In the genomic region with DNA sequence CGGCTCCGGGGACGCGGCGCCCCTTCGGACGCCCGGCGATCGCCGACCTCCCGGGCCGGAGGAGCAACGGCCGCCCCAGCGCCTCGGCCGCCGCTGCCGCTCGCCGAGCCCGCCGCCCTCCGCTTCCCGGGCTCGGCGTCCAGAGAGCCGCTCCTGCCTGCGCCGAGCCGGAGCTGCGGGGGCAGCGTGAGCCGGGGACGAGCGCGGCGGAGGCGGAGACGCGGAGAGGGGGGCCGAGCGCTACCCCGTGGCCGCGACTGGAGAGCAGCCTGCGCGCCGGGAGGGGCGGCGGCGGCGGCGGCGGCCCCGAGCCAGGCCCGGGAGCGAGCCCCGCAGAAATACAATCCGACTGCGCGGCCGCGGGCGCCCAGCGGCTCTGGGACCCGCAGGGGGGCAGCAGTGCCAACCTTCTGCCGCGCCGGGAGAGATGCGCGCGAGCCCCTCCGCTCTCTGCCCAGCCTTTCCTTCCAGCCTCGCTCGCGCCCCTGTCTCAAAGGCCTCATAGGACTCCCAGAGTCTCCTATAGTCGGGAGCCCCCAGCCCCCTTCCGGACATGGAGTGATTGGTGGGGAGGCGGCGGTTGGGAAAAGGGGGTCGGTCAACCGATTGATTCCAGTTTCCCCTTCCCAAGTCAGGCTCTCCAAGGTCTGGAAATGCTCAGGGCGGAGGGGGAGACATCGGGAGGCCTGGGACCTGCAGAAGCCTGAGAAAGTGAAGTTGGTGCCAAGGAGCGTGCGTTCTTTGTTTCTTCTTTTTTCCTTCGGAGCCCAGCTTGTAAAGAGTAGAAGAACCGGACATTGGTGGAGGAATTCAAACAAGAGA, we compare ENCODE assay signal across 8 cellular contexts. TPM values are rescaled to one million over a fixed set of nuclear protein-coding genes. Genes with fewer than 3 reads are reported as not detected.
DNase-seq lines count a peak whose midpoint lies in the region; ATAC-seq and TF ChIP-seq lines count a peak whose summit lies in the region.

No MANE protein-coding gene starts in this region.

- H3K9me3 Mint-ChIP-seq in CD4-positive, CD25-positive, alpha-beta regulatory T cell: peaks cover 0 to 1% (median 0%) of the 10 kb centered on the region in 7 donors
- no peaks in the 10 kb centered on the region for H3K9me3 Mint-ChIP-seq in activated CD4-positive, alpha-beta memory T cell treated with anti-CD3 and anti-CD28 coated beads, Interleukin-2, amount 10 ng/mL, durations not matched to agents 7 days and 5 days
- no peaks in the 10 kb centered on the region for H3K9me3 Mint-ChIP-seq in nephron

- peaks cover 8% of the 10 kb centered on the region for H3K27me3 ChIP-seq in CD4-positive, CD25-positive, alpha-beta regulatory T cell (ENCODE audit: control insufficient read depth, insufficient read depth, low read length)
- H3K27me3 ChIP-seq in upper lobe of right lung: peaks cover 70% of the 10 kb centered on the region

- intact Hi-C loops in upper lobe of right lung (cut with DNase I): loop anchor here (10.0 kb wide), 1 partner anchor 310 kb away; no protein-coding TSS in a partner anchor

- peak overlapping the region in 3 of 4 donors; percentile 42 to 71 (median 54) for H3K4me3 Mint-ChIP-seq in CD4-positive, CD25-positive, alpha-beta regulatory T cell
- H3K4me3 Mint-ChIP-seq in activated CD4-positive, alpha-beta memory T cell treated with anti-CD3 and anti-CD28 coated beads, Interleukin-2, amount 10 ng/mL, durations not matched to agents 7 days and 5 days: peak overlapping the region; percentile 18
- H3K4me3 Mint-ChIP-seq in nephron: peak overlapping the region; percentile 78 to 88 (median 87)

- no peak for DNase-seq in CD4-positive, CD25-positive, alpha-beta regulatory T cell
- peak; percentile 29 for DNase-seq in NCI-H1436 treated with DMSO at 0.1 percent for 48 hours (lab: John Stamatoyannopoulos, UW)
- peak; percentile 26 for DNase-seq in activated CD4-positive, alpha-beta memory T cell treated with anti-CD3 and anti-CD28 coated beads, Interleukin-2, amount 10 ng/mL, durations not matched to agents 7 days and 5 days
- DNase-seq in fibroblast of pulmonary artery (ENCODE audit: low read depth): peak; percentile 10
- peak; percentile 68 for DNase-seq in upper lobe of right lung
- DNase-seq in NK-92 treated with Interleukin-12 subunit alpha and Interleukin-12 subunit beta, amount 100 ng/mL, for 24 hours (lab: John Stamatoyannopoulos, UW): no peak

- H3K9me3 ChIP-seq in CD4-positive, CD25-positive, alpha-beta regulatory T cell (ENCODE audit: control insufficient read depth in 2 of 2, low read length in 2 of 2): no peaks in the 10 kb centered on the region
- no peaks in the 10 kb centered on the region for H3K9me3 ChIP-seq in upper lobe of right lung

- H3K4me3 ChIP-seq in CD4-positive, CD25-positive, alpha-beta regulatory T cell (ENCODE audit: low read depth, low read length): no peak overlapping the region
- H3K4me3 ChIP-seq in fibroblast of pulmonary artery (replicated peaks; ENCODE audit: low read depth, low read length) (no peak overlapping the region), upper lobe of right lung (peak overlapping the region; percentile 48)

- TF ChIP-seq CTCF in fibroblast of pulmonary artery (IDR thresholded peaks at IDR 0.05; ENCODE audit: low read length, missing control alignments) (no peak), nephron (IDR thresholded peaks at IDR 0.05; ENCODE audit: unreplicated experiment in 3 of 3) (peak in 2 of 3 experiments; percentile 29 to 48), upper lobe of right lung (IDR thresholded peaks at IDR 0.05) (peak; percentile 8)

- CTCF ChIA-PET in activated CD4-positive, alpha-beta memory T cell treated with anti-CD3 and anti-CD28 coated beads, Interleukin-2, amount 10 ng/mL, durations not matched to agents 7 days and 5 days (lab: Charles Lee): interaction anchor here (0.9 to 1.7 kb wide), 4 partner anchors 11 to 223 kb away, joined by 3 to 4 read pairs (median 3); no protein-coding TSS in a partner anchor

- H3K27me3 Mint-ChIP-seq in CD4-positive, CD25-positive, alpha-beta regulatory T cell: peaks cover 48% of the 10 kb centered on the region
- H3K27me3 Mint-ChIP-seq in activated CD4-positive, alpha-beta memory T cell treated with anti-CD3 and anti-CD28 coated beads, Interleukin-2, amount 10 ng/mL, durations not matched to agents 7 days and 5 days: peaks cover 63% of the 10 kb centered on the region
- peaks cover 61% of the 10 kb centered on the region for H3K27me3 Mint-ChIP-seq in nephron (ENCODE audit: low read depth)

- H3K27ac ChIP-seq in CD4-positive, CD25-positive, alpha-beta regulatory T cell (ENCODE audit: insufficient read depth, low read length, poor library complexity, severe bottlenecking): no peak overlapping the region
- no peak overlapping the region for H3K27ac ChIP-seq in upper lobe of right lung

- ATAC-seq in CD4-positive, CD25-positive, alpha-beta regulatory T cell (ENCODE audit: low read depth in 2 of 2): peak in 1 of 2 donors; percentile 39
- ATAC-seq in upper lobe of right lung (peak; percentile 67), GM18870 (IDR thresholded peaks at IDR 0.05; ENCODE audit: unreplicated experiment) (no peak)

- H3K27ac Mint-ChIP-seq in CD4-positive, CD25-positive, alpha-beta regulatory T cell: no peak overlapping the region
- no peak overlapping the region for H3K27ac Mint-ChIP-seq in activated CD4-positive, alpha-beta memory T cell treated with anti-CD3 and anti-CD28 coated beads, Interleukin-2, amount 10 ng/mL, durations not matched to agents 7 days and 5 days
- H3K27ac Mint-ChIP-seq in nephron: peak overlapping the region in 2 of 3 experiments; percentile 60 to 72

- H3K36me3 ChIP-seq in CD4-positive, CD25-positive, alpha-beta regulatory T cell (ENCODE audit: control insufficient read depth, insufficient read depth, low read length): no peaks in the 10 kb centered on the region
- H3K36me3 ChIP-seq in upper lobe of right lung: no peaks in the 10 kb centered on the region

- POLR2A ChIA-PET in activated CD4-positive, alpha-beta memory T cell treated with anti-CD3 and anti-CD28 coated beads, Interleukin-2, amount 10 ng/mL, durations not matched to agents 7 days and 5 days (lab: Charles Lee): no interaction called here

- peaks cover 0 to 24% (median 3%) of the 10 kb centered on the region in 4 donors for H3K4me1 Mint-ChIP-seq in CD4-positive, CD25-positive, alpha-beta regulatory T cell
- H3K4me1 Mint-ChIP-seq in activated CD4-positive, alpha-beta memory T cell treated with anti-CD3 and anti-CD28 coated beads, Interleukin-2, amount 10 ng/mL, durations not matched to agents 7 days and 5 days: peaks cover 10% of the 10 kb centered on the region
- H3K4me1 Mint-ChIP-seq in nephron: peaks cover 48% of the 10 kb centered on the region

- no peaks in the 10 kb centered on the region for H3K36me3 Mint-ChIP-seq in CD4-positive, CD25-positive, alpha-beta regulatory T cell
- no peaks in the 10 kb centered on the region for H3K36me3 Mint-ChIP-seq in activated CD4-positive, alpha-beta memory T cell treated with anti-CD3 and anti-CD28 coated beads, Interleukin-2, amount 10 ng/mL, durations not matched to agents 7 days and 5 days (ENCODE audit: low read depth)
- no peaks in the 10 kb centered on the region for H3K36me3 Mint-ChIP-seq in nephron (ENCODE audit: low read depth)

- H3K4me1 ChIP-seq in CD4-positive, CD25-positive, alpha-beta regulatory T cell (ENCODE audit: control insufficient read depth, insufficient read depth, low read length, poor library complexity, severe bottlenecking): peaks cover 23% of the 10 kb centered on the region
- H3K4me1 ChIP-seq in upper lobe of right lung: peaks cover 18% of the 10 kb centered on the region

RNA-seq across cellular contexts. Expression of gene SDK2, which starts 1.0 kb away (rescaled TPM):
- total RNA-seq in CD4-positive, CD25-positive, alpha-beta regulatory T cell: 0.59 TPM
- polyA plus RNA-seq in CD4-positive, CD25-positive, alpha-beta regulatory T cell: under 1 TPM in 2 of 4 donors, not detected in 2; 0.02 TPM
- 1 to 10 TPM; 2.4 to 2.5 TPM for total RNA-seq in activated CD4-positive, alpha-beta memory T cell treated with anti-CD3 and anti-CD28 coated beads, Interleukin-2, amount 10 ng/mL, durations not matched to agents 7 days and 5 days
- total RNA-seq in upper lobe of right lung: 2.3 TPM

Comparison
In these comparisons a context has a peak if more than half of its experiments do, and no peak if none do; other contexts are left out.
1. DNase-seq: peak in NCI-H1436 treated with DMSO at 0.1 percent for 48 hours (single experiment), activated CD4-positive, alpha-beta memory T cell treated with anti-CD3 and anti-CD28 coated beads, Interleukin-2, amount 10 ng/mL, durations not matched to agents 7 days and 5 days (single experiment), fibroblast of pulmonary artery (single experiment) and upper lobe of right lung (single experiment); none in CD4-positive, CD25-positive, alpha-beta regulatory T cell (0 of 3) and NK-92 treated with Interleukin-12 subunit alpha and Interleukin-12 subunit beta, amount 100 ng/mL, for 24 hours (single experiment).
2. H3K27ac Mint-ChIP-seq: peak in nephron (2 of 3); none in CD4-positive, CD25-positive, alpha-beta regulatory T cell (0 of 3) and activated CD4-positive, alpha-beta memory T cell treated with anti-CD3 and anti-CD28 coated beads, Interleukin-2, amount 10 ng/mL, durations not matched to agents 7 days and 5 days (single experiment).
3. H3K4me3 Mint-ChIP-seq: peak in every context shown above with its lines; median percentile 87 in nephron; 54 in CD4-positive, CD25-positive, alpha-beta regulatory T cell; 18 in activated CD4-positive, alpha-beta memory T cell treated with anti-CD3 and anti-CD28 coated beads, Interleukin-2, amount 10 ng/mL, durations not matched to agents 7 days and 5 days.